ENCODE assay signal across 19 cellular contexts in the genomic region with DNA sequence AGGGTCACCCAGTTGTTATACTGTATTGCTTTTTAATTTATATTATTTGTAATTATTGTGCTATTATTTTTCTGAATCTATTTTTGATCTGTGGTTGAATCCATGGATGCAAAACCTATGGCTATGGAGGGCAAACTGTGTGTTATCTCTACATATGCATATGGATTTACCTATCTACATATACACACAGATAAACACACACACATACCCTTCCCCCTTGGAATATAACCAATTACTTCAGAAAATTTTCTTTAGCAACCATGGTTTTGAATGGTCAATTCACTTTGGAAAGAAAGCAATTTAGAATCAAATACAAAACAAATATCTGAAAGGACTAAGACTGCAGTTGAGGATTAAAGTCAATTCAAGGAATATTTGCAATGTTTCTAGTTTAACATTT.
"Had no signal": no experiment of that assay in that cellular context is flagged by ENCODE, and none has a peak within 500 bp of the region (broad histone marks: within the 10 kb centered on the region; RNA-seq: fewer than 3 reads in every experiment).

No MANE protein-coding gene starts in this region.

- H3K4me3 Mint-ChIP-seq: activated naive CD8-positive, alpha-beta T cell; activated T-helper 1 cell treated with anti-CD3 and anti-CD28 coated beads, Interleukin-12 subunit alpha, Interleukin-12 subunit beta, Interleukin-2, Interleukin-4 antibody, amounts not matched to agents 30 ng/mL and 10 ng/mL and 1 ng/mL, durations not matched to agents 14 hours and 24 hours and 36 hours; dendritic cell treated with granulocyte-macrophage colony-stimulating factor and Interleukin-4, amounts not matched to agents 40 ng/mL and 50 ng/mL, for 4 days; nephron progenitor cell had no signal

- DNase-seq: activated CD4-positive, alpha-beta T cell treated with anti-CD3 and anti-CD28 coated beads for 48 hours; activated CD4-positive, CD25-positive, alpha-beta regulatory T cell; activated CD8-positive, alpha-beta memory T cell treated with anti-CD3 and anti-CD28 coated beads, Interleukin-2, amount 50 U/mL, for 4 hours; effector CD8-positive, alpha-beta T cell; heart left ventricle; left ventricle myocardium superior; mucosa of descending colon; nephron progenitor cell; occipital lobe; posterior cingulate gyrus; stimulated activated CD8-positive, alpha-beta memory T cell treated with anti-CD3 and anti-CD28 coated beads, Interleukin-4, amount 100 ng/mL, for 48 hours; stimulated activated naive CD8-positive, alpha-beta T cell treated with anti-CD3 and anti-CD28 coated beads, Interleukin-15, Interleukin-2, amounts not matched to agents 100 U/mL and 50 U/mL, for 24 hours; substantia nigra; T-helper 9 cell; tibial artery had no signal

- H3K27me3 Mint-ChIP-seq: activated naive CD8-positive, alpha-beta T cell; dendritic cell treated with granulocyte-macrophage colony-stimulating factor and Interleukin-4, amounts not matched to agents 40 ng/mL and 50 ng/mL, for 4 days had no signal

- H3K36me3 Mint-ChIP-seq: activated naive CD8-positive, alpha-beta T cell had no signal

- H3K27ac Mint-ChIP-seq: activated naive CD8-positive, alpha-beta T cell; activated T-helper 1 cell treated with anti-CD3 and anti-CD28 coated beads, Interleukin-12 subunit alpha, Interleukin-12 subunit beta, Interleukin-2, Interleukin-4 antibody, amounts not matched to agents 30 ng/mL and 10 ng/mL and 1 ng/mL, durations not matched to agents 14 hours and 24 hours and 36 hours; dendritic cell treated with granulocyte-macrophage colony-stimulating factor and Interleukin-4, amounts not matched to agents 40 ng/mL and 50 ng/mL, for 4 days had no signal

- H3K9me3 Mint-ChIP-seq: activated T-helper 1 cell treated with anti-CD3 and anti-CD28 coated beads, Interleukin-12 subunit alpha, Interleukin-12 subunit beta, Interleukin-2, Interleukin-4 antibody, amounts not matched to agents 30 ng/mL and 10 ng/mL and 1 ng/mL, durations not matched to agents 14 hours and 24 hours and 36 hours; dendritic cell treated with granulocyte-macrophage colony-stimulating factor and Interleukin-4, amounts not matched to agents 40 ng/mL and 50 ng/mL, for 4 days had no signal

- ATAC-seq: gastroesophageal sphincter; heart left ventricle; left ventricle myocardium superior; mucosa of descending colon; stimulated activated naive CD8-positive, alpha-beta T cell treated with anti-CD3 and anti-CD28 coated beads, Interleukin-15, Interleukin-2, amounts not matched to agents 100 U/mL and 50 U/mL, for 24 hours had no signal
